8 cellular contexts compared by ENCODE assay signal in genomic region chr6:3139090-3139903, GRCh38. TPM values are rescaled to one million over a fixed set of nuclear protein-coding genes. Genes with fewer than 3 reads are reported as not detected.
A peak's percentile ranks its signal among the peaks of the same experiment; 100 is the strongest.
DNase-seq lines count a peak whose midpoint lies in the region; ATAC-seq, FAIRE-seq and TF ChIP-seq lines count a peak whose summit lies in the region.

No MANE protein-coding gene starts in this region.

- TF ChIP-seq EP300 in HepG2 (IDR thresholded peaks at IDR 0.05; ENCODE audit: low read depth in 2 of 2, low read length in 2 of 2) (peak; percentile 80 to 95; a peak in 3 of 4 replicates), HepG2 (CRISPR knock-in tag; IDR thresholded peaks at IDR 0.05; ENCODE audit: borderline replicate concordance) (peak; percentile 82; the same call in 1 of the 2 replicates)

- BruUV-seq in HepG2 (replicated peaks; lab: Mats Ljungman, UMichigan) = no TSS peak

- H3K4me3 Mint-ChIP-seq in activated T-helper 17 cell treated with anti-CD3 and anti-CD28 coated beads, Interleukin-2, amount 50 U/mL, for 72 hours = no peak overlapping the region

- intact Hi-C loops in HepG2 (cut with micrococcal nuclease; ENCODE audit: unreplicated experiment) = loop anchor here (2.0 to 5.0 kb wide), 3 partner anchors 18 to 93 kb away; partner anchors contain the start of genes BPHL and TUBB2A

- no peak overlapping the region for H3K27ac Mint-ChIP-seq in activated T-helper 17 cell treated with anti-CD3 and anti-CD28 coated beads, Interleukin-2, amount 50 U/mL, for 72 hours

- H3K27ac ChIP-seq in HepG2 (ENCODE audit: extremely low read length, insufficient read depth, low read length) = peak overlapping the region; percentile 90

- peak; percentile 40 to 44; a peak in 1 of 4 replicates for TF ChIP-seq POLR2A in HepG2 (IDR thresholded peaks at IDR 0.05; ENCODE audit: insufficient read depth in 1 of 2, low read depth in 2 of 2, low read length in 2 of 2)

- H3K4me1 Mint-ChIP-seq in activated T-helper 17 cell treated with anti-CD3 and anti-CD28 coated beads, Interleukin-2, amount 50 U/mL, for 72 hours = no peaks in the 10 kb centered on the region

- peaks cover 67% of the 10 kb centered on the region for H3K4me1 ChIP-seq in HepG2 (ENCODE audit: insufficient read depth, low read length)

- DNase-seq in EL (peak; percentile 86), NCI-H1417 (lab: John Stamatoyannopoulos, UW) (peak; percentile 71 to 89 (median 82)), amniotic epithelial cell (ENCODE audit: low read depth) (peak; percentile 50), HepG2 (ENCODE audit: low spot score) (peak; percentile 98), OCI-M1 (lab: John Stamatoyannopoulos, UW) (no peak)

- H3K27me3 Mint-ChIP-seq in activated T-helper 17 cell treated with anti-CD3 and anti-CD28 coated beads, Interleukin-2, amount 50 U/mL, for 72 hours = no peaks in the 10 kb centered on the region

- H4K20me1 ChIP-seq in HepG2 (ENCODE audit: insufficient read depth, low read length) = no peaks in the 10 kb centered on the region

- CTCF ChIA-PET in HepG2 (lab: Yijun Ruan, JAX; ENCODE audit: low intra/inter-chr PET ratio, low total read pairs) = no interaction called here

- TF ChIP-seq RAD21 in HepG2 (CRISPR knock-in tag; IDR thresholded peaks at IDR 0.05) = peak; percentile 53

- FAIRE-seq in HepG2 (lab: Jason Lieb, UNC) = peak; percentile 97

- in situ Hi-C loops in HepG2 (cut with HindIII; ENCODE audit: extremely low pct_ligation_motif_present, low pct_unique_long_range_greater_than_20kb) = loop anchor here (5.0 kb wide), 1 partner anchor 108 kb away; no protein-coding TSS in a partner anchor

- WGBS in HepG2 (ENCODE audit: low lambda C conversion rate) = 10% methylated on average over 14 of the region's 14 CpGs

- peak overlapping the region; percentile 55 for H3K9ac ChIP-seq in HepG2 (ENCODE audit: insufficient read depth, low read depth, low read length)

- H3K4me2 ChIP-seq in HepG2 (ENCODE audit: low read depth, low read length) = peak overlapping the region; percentile 57

- peak; percentile 20; the same call in 1 of the 2 replicates for TF ChIP-seq CTCF in HepG2 (CRISPR knock-in tag; IDR thresholded peaks at IDR 0.05)

- H3K4me3 ChIP-seq in HepG2 (replicated peaks in 1 of 3; ENCODE audit: insufficient read depth in 1 of 3, low read depth in 2 of 3, low read length in 3 of 3) = peak overlapping the region in 1 of 3 experiments; percentile 24; a peak in 2 of 6 replicates

- POLR2A ChIA-PET in HepG2 (lab: Yijun Ruan, JAX) = interaction anchor here (0.5 to 3.0 kb wide), 18 partner anchors 10 to 888 kb away, joined by 3 to 23 read pairs (median 4); partner anchors contain the start of genes BPHL, PSMG4 and TUBB2A

- no peaks in the 10 kb centered on the region for H3K9me3 Mint-ChIP-seq in activated T-helper 17 cell treated with anti-CD3 and anti-CD28 coated beads, Interleukin-2, amount 50 U/mL, for 72 hours

- H3K36me3 ChIP-seq in HepG2 (replicated peaks in 1 of 2; ENCODE audit: control insufficient read depth in 1 of 2, insufficient read depth in 2 of 2, low read length in 2 of 2) = peaks cover 6 to 20% of the 10 kb centered on the region in 2 experiments; a peak in 4 of 5 replicates

- no peaks in the 10 kb centered on the region for H3K79me2 ChIP-seq in HepG2 (ENCODE audit: insufficient read depth, low read length)

- no peaks in the 10 kb centered on the region for H3K27me3 ChIP-seq in HepG2 (ENCODE audit: control insufficient read depth in 1 of 2, insufficient read depth in 2 of 2, low read length in 2 of 2)

- peak; percentile 94 for ATAC-seq in HepG2
- no peak for ATAC-seq in HG03095 (IDR thresholded peaks at IDR 0.05; ENCODE audit: unreplicated experiment)
- ATAC-seq in activated T-helper 17 cell treated with anti-CD3 and anti-CD28 coated beads, Interleukin-2, amount 50 U/mL, for 72 hours (replicated peaks) = no peak
- ATAC-seq in HG02870 (IDR thresholded peaks at IDR 0.05; ENCODE audit: unreplicated experiment) = no peak

- H3K9me3 ChIP-seq in HepG2 (ENCODE audit: low read length) = no peaks in the 10 kb centered on the region

- H2AFZ ChIP-seq in HepG2 (ENCODE audit: low read length) = no peak overlapping the region

- peaks cover 32% of the 10 kb centered on the region for H3K36me3 Mint-ChIP-seq in activated T-helper 17 cell treated with anti-CD3 and anti-CD28 coated beads, Interleukin-2, amount 50 U/mL, for 72 hours (ENCODE audit: low read depth)

RNA-seq across cellular contexts. Expression of gene TUBB2A, which starts 18.0 kb away (rescaled TPM):
- 35.3 and 38.1 TPM in 2 replicates for total RNA-seq in HepG2 (2016; rRNA removed; fragmentation: Illumina TruSeq; extraction: Trizol)
- 10.1 and 10.3 TPM in 2 replicates for total RNA-seq in HepG2 (2016; cell fraction: cytosol; rRNA removed; fragmentation: Illumina TruSeq; extraction: Trizol; ENCODE audit: low read depth)
- total RNA-seq in HepG2 (2016; cell fraction: insoluble cytoplasmic fraction; rRNA removed; fragmentation: Illumina TruSeq; extraction: Trizol) = 32.8 and 36.3 TPM in 2 replicates
- 12.7 and 14.0 TPM in 2 replicates for total RNA-seq in HepG2 (2016; cell fraction: membrane; rRNA removed; fragmentation: Illumina TruSeq; extraction: Trizol)
- total RNA-seq in HepG2 (2016; cell fraction: nucleus; rRNA removed; fragmentation: Illumina TruSeq; extraction: Trizol) = 13.9 and 14.1 TPM in 2 replicates
- 106 and 178 TPM in 2 replicates for polyA plus RNA-seq in HepG2 (2011; rRNA removed)
- 118 and 142 TPM in 2 replicates for polyA plus RNA-seq in HepG2 (2011; cell fraction: cytosol; rRNA removed)
- polyA plus RNA-seq in HepG2 (2011; cell fraction: nucleus; rRNA removed) = 111 and 136 TPM in 2 replicates
- polyA plus RNA-seq in HepG2 (2012) = 89.5 and 170 TPM in 2 replicates
- polyA plus RNA-seq in HepG2 (2016; cell fraction: cytosol; fragmentation: Illumina TruSeq; extraction: Trizol; ENCODE audit: low read depth) = 7.8 and 9.2 TPM in 2 replicates
- polyA plus RNA-seq in HepG2 (2016; cell fraction: insoluble cytoplasmic fraction; fragmentation: Illumina TruSeq; extraction: Trizol; ENCODE audit: low read depth) = 37.3 and 40.4 TPM in 2 replicates
- polyA plus RNA-seq in HepG2 (2016; cell fraction: membrane; fragmentation: Illumina TruSeq; extraction: Trizol; ENCODE audit: low read depth) = 8.6 and 9.4 TPM in 2 replicates
- 25.9 and 28.8 TPM in 2 replicates for polyA plus RNA-seq in HepG2 (2016; cell fraction: nucleus; fragmentation: Illumina TruSeq; extraction: Trizol; ENCODE audit: insufficient read depth, low read depth)
- polyA minus RNA-seq in HepG2 (2011; rRNA and poly(A)+ RNA removed; ENCODE audit: low replicate concordance) = 14.5 and 150 TPM in 2 replicates
- 76.6 and 136 TPM in 2 replicates for polyA minus RNA-seq in HepG2 (2011; cell fraction: cytosol; rRNA and poly(A)+ RNA removed)
- 30.0 and 49.6 TPM in 2 replicates for polyA minus RNA-seq in HepG2 (2011; cell fraction: nucleus; rRNA and poly(A)+ RNA removed)
- total RNA-seq in activated T-helper 17 cell treated with anti-CD3 and anti-CD28 coated beads, Interleukin-2, amount 50 U/mL, for 72 hours = 1 to 10 TPM; 2.8 to 6.0 TPM

RNA-seq across cellular contexts. Expression of gene BPHL, which starts 20.8 kb away (rescaled TPM):
- total RNA-seq in HepG2 (2016; rRNA removed; fragmentation: Illumina TruSeq; extraction: Trizol) = 39.5 and 48.6 TPM in 2 replicates
- total RNA-seq in HepG2 (2016; cell fraction: cytosol; rRNA removed; fragmentation: Illumina TruSeq; extraction: Trizol; ENCODE audit: low read depth) = 13.0 and 14.5 TPM in 2 replicates
- total RNA-seq in HepG2 (2016; cell fraction: insoluble cytoplasmic fraction; rRNA removed; fragmentation: Illumina TruSeq; extraction: Trizol) = 42.3 and 49.9 TPM in 2 replicates
- 29.2 and 32.0 TPM in 2 replicates for total RNA-seq in HepG2 (2016; cell fraction: membrane; rRNA removed; fragmentation: Illumina TruSeq; extraction: Trizol)
- 25.4 and 25.5 TPM in 2 replicates for total RNA-seq in HepG2 (2016; cell fraction: nucleus; rRNA removed; fragmentation: Illumina TruSeq; extraction: Trizol)
- polyA plus RNA-seq in HepG2 (2011; rRNA removed) = 35.6 and 37.8 TPM in 2 replicates
- 25.0 and 32.1 TPM in 2 replicates for polyA plus RNA-seq in HepG2 (2011; cell fraction: cytosol; rRNA removed)
- 31.4 and 44.9 TPM in 2 replicates for polyA plus RNA-seq in HepG2 (2011; cell fraction: nucleus; rRNA removed)
- polyA plus RNA-seq in HepG2 (2012) = 33.2 and 56.4 TPM in 2 replicates
- 12.2 and 18.6 TPM in 2 replicates for polyA plus RNA-seq in HepG2 (2016; cell fraction: cytosol; fragmentation: Illumina TruSeq; extraction: Trizol; ENCODE audit: low read depth)
- 57.7 and 60.4 TPM in 2 replicates for polyA plus RNA-seq in HepG2 (2016; cell fraction: insoluble cytoplasmic fraction; fragmentation: Illumina TruSeq; extraction: Trizol; ENCODE audit: low read depth)
- 24.1 and 29.1 TPM in 2 replicates for polyA plus RNA-seq in HepG2 (2016; cell fraction: membrane; fragmentation: Illumina TruSeq; extraction: Trizol; ENCODE audit: low read depth)
- 40.4 and 41.8 TPM in 2 replicates for polyA plus RNA-seq in HepG2 (2016; cell fraction: nucleus; fragmentation: Illumina TruSeq; extraction: Trizol; ENCODE audit: insufficient read depth, low read depth)
- polyA minus RNA-seq in HepG2 (2011; rRNA and poly(A)+ RNA removed; ENCODE audit: low replicate concordance) = 7.2 and 21.2 TPM in 2 replicates
- polyA minus RNA-seq in HepG2 (2011; cell fraction: cytosol; rRNA and poly(A)+ RNA removed) = 12.7 and 16.3 TPM in 2 replicates
- polyA minus RNA-seq in HepG2 (2011; cell fraction: nucleus; rRNA and poly(A)+ RNA removed) = 34.6 and 42.1 TPM in 2 replicates
- 1 to 10 TPM; 9.1 to 9.2 TPM for total RNA-seq in activated T-helper 17 cell treated with anti-CD3 and anti-CD28 coated beads, Interleukin-2, amount 50 U/mL, for 72 hours
